1 cellular context compared by ENCODE assay signal in the genomic region with DNA sequence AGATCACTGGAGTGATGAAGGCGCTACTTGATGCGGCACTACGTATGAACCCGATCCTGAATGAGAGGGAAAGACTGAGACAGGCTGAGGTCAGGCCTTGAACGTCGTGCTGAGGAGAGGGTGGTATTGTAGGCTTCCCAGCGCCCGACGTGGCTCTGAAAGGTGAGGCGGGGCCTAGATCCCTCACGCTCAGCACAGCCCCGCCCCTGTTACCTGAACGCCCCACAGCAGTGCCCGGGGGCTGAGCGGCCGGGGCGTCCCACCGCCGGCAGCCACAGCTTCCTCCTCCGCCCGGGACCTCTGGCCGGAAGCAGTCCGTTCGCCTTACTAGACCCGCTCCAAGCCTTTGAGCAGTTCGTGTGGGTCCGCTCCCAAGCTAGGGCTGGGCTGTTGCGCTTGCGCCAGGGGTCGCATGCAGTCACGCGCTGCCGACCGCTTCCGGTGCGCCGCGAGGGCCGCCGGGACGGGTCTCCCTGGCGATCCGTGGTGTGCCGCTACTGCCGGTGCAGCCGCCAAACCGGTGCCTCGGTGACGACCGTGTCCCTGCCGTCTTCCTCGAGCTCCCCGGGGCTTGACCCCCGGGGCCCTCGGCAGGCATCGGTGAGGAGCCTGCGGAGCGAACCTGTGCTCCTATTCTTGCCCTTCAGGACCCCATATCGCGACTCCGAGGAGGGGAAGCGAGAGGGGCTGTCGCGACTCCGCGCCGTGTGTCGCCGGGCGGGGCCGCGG.
A peak's percentile ranks its signal among the peaks of the same experiment; 100 is the strongest.
TF ChIP-seq lines count a peak whose summit lies in the region.

A gene with protein sequence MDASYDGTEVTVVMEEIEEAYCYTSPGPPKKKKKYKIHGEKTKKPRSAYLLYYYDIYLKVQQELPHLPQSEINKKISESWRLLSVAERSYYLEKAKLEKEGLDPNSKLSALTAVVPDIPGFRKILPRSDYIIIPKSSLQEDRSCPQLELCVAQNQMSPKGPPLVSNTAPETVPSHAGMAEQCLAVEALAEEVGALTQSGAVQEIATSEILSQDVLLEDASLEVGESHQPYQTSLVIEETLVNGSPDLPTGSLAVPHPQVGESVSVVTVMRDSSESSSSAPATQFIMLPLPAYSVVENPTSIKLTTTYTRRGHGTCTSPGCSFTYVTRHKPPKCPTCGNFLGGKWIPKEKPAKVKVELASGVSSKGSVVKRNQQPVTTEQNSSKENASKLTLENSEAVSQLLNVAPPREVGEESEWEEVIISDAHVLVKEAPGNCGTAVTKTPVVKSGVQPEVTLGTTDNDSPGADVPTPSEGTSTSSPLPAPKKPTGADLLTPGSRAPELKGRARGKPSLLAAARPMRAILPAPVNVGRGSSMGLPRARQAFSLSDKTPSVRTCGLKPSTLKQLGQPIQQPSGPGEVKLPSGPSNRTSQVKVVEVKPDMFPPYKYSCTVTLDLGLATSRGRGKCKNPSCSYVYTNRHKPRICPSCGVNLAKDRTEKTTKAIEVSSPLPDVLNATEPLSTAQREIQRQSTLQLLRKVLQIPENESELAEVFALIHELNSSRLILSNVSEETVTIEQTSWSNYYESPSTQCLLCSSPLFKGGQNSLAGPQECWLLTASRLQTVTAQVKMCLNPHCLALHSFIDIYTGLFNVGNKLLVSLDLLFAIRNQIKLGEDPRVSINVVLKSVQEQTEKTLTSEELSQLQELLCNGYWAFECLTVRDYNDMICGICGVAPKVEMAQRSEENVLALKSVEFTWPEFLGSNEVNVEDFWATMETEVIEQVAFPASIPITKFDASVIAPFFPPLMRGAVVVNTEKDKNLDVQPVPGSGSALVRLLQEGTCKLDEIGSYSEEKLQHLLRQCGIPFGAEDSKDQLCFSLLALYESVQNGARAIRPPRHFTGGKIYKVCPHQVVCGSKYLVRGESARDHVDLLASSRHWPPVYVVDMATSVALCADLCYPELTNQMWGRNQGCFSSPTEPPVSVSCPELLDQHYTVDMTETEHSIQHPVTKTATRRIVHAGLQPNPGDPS (N-terminal part only) (plus strand): TSS at position 479 of the 729 bp plus-strand sequence. CDS start 4,114 bp downstream, outside the sequence.
Gene TIGD6, minus strand, starts transcription at position 394 of the 729 bp plus-strand sequence. CDS start 4,306 bp downstream, outside the sequence.

TF ChIP-seq in HepG2, 621 proteins besides CTCF, POLR2A, EP300 and RAD21 (continued from another document and continues in another):
- TF ChIP-seq KIAA2018 (CRISPR knock-in tag; IDR thresholded peaks at IDR 0.05; ENCODE audit: borderline replicate concordance) (0 out of 2 replicates have a peak, but pooled peaks have one; percentile 15), MXD1 (CRISPR knock-in tag; IDR thresholded peaks at IDR 0.05) (peak; percentile 49; the same call in 1 of the 2 replicates), ZNF180 (CRISPR knock-in tag; IDR thresholded peaks at IDR 0.05; ENCODE audit: borderline replicate concordance, low read depth) (no peak), AKAP8 (CRISPR knock-in tag; IDR thresholded peaks at IDR 0.05) (no peak), ZNF678 (CRISPR knock-in tag; IDR thresholded peaks at IDR 0.05) (no peak), NR3C1 (CRISPR knock-in tag; IDR thresholded peaks at IDR 0.05) (no peak), MLLT10 (CRISPR knock-in tag; IDR thresholded peaks at IDR 0.05) (no peak), SIX4 (CRISPR knock-in tag; IDR thresholded peaks at IDR 0.05) (peak; percentile 33; the same call in 1 of the 2 replicates), PAX8 (CRISPR knock-in tag; IDR thresholded peaks at IDR 0.05; ENCODE audit: borderline replicate concordance) (no peak; the same call in 1 of the 2 replicates), SIX1 (CRISPR knock-in tag; IDR thresholded peaks at IDR 0.05; ENCODE audit: borderline replicate concordance) (no peak), ZNF224 (CRISPR knock-in tag; IDR thresholded peaks at IDR 0.05) (peak; percentile 87; the same call in 1 of the 2 replicates), ZNF142 (CRISPR knock-in tag; IDR thresholded peaks at IDR 0.05) (no peak), GABPB1 (CRISPR knock-in tag; IDR thresholded peaks at IDR 0.05) (peak; percentile 100), MAZ (IDR thresholded peaks at IDR 0.05; ENCODE audit: borderline replicate concordance, low read depth, low read length) (peak; percentile 70), MAZ (CRISPR knock-in tag; IDR thresholded peaks at IDR 0.05; ENCODE audit: low read depth) (peak; percentile 88), NR2F6 (IDR thresholded peaks at IDR 0.05) (no peak), NR2F6 (CRISPR knock-in tag; IDR thresholded peaks at IDR 0.05) (peak; percentile 69; the same call in 1 of the 2 replicates), DPF2 (CRISPR knock-in tag; IDR thresholded peaks at IDR 0.05; ENCODE audit: borderline replicate concordance, low read depth) (no peak), MTF2 (CRISPR knock-in tag; IDR thresholded peaks at IDR 0.05; ENCODE audit: borderline replicate concordance) (peak; percentile 46; the same call in 1 of the 2 replicates)
- TF ChIP-seq, protein P1, sequence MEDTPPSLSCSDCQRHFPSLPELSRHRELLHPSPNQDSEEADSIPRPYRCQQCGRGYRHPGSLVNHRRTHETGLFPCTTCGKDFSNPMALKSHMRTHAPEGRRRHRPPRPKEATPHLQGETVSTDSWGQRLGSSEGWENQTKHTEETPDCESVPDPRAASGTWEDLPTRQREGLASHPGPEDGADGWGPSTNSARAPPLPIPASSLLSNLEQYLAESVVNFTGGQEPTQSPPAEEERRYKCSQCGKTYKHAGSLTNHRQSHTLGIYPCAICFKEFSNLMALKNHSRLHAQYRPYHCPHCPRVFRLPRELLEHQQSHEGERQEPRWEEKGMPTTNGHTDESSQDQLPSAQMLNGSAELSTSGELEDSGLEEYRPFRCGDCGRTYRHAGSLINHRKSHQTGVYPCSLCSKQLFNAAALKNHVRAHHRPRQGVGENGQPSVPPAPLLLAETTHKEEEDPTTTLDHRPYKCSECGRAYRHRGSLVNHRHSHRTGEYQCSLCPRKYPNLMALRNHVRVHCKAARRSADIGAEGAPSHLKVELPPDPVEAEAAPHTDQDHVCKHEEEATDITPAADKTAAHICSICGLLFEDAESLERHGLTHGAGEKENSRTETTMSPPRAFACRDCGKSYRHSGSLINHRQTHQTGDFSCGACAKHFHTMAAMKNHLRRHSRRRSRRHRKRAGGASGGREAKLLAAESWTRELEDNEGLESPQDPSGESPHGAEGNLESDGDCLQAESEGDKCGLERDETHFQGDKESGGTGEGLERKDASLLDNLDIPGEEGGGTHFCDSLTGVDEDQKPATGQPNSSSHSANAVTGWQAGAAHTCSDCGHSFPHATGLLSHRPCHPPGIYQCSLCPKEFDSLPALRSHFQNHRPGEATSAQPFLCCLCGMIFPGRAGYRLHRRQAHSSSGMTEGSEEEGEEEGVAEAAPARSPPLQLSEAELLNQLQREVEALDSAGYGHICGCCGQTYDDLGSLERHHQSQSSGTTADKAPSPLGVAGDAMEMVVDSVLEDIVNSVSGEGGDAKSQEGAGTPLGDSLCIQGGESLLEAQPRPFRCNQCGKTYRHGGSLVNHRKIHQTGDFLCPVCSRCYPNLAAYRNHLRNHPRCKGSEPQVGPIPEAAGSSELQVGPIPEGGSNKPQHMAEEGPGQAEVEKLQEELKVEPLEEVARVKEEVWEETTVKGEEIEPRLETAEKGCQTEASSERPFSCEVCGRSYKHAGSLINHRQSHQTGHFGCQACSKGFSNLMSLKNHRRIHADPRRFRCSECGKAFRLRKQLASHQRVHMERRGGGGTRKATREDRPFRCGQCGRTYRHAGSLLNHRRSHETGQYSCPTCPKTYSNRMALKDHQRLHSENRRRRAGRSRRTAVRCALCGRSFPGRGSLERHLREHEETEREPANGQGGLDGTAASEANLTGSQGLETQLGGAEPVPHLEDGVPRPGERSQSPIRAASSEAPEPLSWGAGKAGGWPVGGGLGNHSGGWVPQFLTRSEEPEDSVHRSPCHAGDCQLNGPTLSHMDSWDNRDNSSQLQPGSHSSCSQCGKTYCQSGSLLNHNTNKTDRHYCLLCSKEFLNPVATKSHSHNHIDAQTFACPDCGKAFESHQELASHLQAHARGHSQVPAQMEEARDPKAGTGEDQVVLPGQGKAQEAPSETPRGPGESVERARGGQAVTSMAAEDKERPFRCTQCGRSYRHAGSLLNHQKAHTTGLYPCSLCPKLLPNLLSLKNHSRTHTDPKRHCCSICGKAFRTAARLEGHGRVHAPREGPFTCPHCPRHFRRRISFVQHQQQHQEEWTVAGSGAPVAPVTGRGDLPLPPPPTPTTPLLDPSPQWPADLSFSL (CRISPR knock-in tag; IDR thresholded peaks at IDR 0.05) = no peak
- TF ChIP-seq, protein P2, sequence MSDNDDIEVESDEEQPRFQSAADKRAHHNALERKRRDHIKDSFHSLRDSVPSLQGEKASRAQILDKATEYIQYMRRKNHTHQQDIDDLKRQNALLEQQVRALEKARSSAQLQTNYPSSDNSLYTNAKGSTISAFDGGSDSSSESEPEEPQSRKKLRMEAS (IDR thresholded peaks at IDR 0.05) = peak; percentile 89
